1 cellular context compared by ENCODE assay signal in the genomic region with DNA sequence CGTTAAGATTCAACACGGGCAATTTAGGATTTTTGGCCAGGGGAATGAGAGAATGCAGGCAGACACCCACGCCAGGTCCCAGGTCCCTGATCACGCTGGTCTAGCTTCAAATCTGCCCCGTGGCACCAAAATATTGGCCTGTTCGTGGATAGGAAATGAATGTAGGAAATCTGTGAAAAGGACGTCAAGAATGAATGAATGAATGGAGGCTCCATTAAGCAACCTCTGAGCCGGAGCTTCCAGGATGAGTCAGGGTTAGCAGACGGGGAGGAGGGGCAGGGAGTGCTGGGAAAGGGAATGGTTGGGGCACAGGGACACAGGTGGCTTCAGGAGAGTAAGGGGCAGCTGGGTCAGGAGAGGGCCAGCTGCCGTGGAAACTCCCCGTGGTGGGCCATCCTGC.
TF ChIP-seq lines count a peak whose summit lies in the region.

No MANE protein-coding gene starts in this region.

TF ChIP-seq in IMR-90, 13 proteins besides CTCF, POLR2A, EP300 and RAD21 (continued from another document):
- TF ChIP-seq, protein P1, sequence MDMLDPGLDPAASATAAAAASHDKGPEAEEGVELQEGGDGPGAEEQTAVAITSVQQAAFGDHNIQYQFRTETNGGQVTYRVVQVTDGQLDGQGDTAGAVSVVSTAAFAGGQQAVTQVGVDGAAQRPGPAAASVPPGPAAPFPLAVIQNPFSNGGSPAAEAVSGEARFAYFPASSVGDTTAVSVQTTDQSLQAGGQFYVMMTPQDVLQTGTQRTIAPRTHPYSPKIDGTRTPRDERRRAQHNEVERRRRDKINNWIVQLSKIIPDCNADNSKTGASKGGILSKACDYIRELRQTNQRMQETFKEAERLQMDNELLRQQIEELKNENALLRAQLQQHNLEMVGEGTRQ (IDR thresholded peaks at IDR 0.05; ENCODE audit: low read depth, low read length) = no peak
- TF ChIP-seq CEBPB (IDR thresholded peaks at IDR 0.05; ENCODE audit: low read depth, low read length) (peak; percentile 96), MAFK (IDR thresholded peaks at IDR 0.05; ENCODE audit: low read depth, low read length) (no peak), RFX5 (IDR thresholded peaks at IDR 0.05; ENCODE audit: low read depth, low read length) (no peak), NFE2L2 (IDR thresholded peaks at IDR 0.05; ENCODE audit: low read depth, low read length) (no peak)
- TF ChIP-seq, protein P2, sequence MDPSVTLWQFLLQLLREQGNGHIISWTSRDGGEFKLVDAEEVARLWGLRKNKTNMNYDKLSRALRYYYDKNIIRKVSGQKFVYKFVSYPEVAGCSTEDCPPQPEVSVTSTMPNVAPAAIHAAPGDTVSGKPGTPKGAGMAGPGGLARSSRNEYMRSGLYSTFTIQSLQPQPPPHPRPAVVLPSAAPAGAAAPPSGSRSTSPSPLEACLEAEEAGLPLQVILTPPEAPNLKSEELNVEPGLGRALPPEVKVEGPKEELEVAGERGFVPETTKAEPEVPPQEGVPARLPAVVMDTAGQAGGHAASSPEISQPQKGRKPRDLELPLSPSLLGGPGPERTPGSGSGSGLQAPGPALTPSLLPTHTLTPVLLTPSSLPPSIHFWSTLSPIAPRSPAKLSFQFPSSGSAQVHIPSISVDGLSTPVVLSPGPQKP (IDR thresholded peaks at IDR 0.05; ENCODE audit: borderline replicate concordance, low read depth, low read length) = no peak
